12 cellular contexts compared by ENCODE assay signal in the genomic region with DNA sequence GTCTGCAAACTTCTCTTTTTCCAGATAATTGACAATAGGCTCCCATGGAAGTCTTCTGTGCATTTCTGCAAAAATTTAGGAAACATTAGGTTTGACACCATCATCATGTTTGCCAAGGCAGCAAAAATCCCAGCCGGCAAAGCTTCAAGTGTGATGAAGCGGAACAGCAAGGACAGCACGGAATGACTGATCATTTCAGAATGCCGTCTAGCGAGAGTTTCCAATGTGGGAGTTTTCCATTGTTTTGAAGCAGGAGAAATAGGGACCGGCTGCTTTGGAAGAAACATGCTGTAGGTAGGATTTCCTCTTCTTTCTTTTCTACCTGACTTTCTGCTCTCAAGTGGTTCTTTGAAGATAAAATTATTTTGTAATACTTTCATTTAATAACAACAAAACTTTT. TPM values are rescaled to one million over a fixed set of nuclear protein-coding genes. Genes with fewer than 3 reads are reported as not detected.
"Had no signal": no experiment of that assay in that cellular context is flagged by ENCODE, and none has a peak within 500 bp of the region (broad histone marks: within the 10 kb centered on the region; RNA-seq: fewer than 3 reads in every experiment).

No MANE protein-coding gene starts in this region.

- H3K4me3 ChIP-seq: gastroesophageal sphincter had no signal

- DNase-seq: activated CD4-positive, alpha-beta T cell treated with anti-CD3 and anti-CD28 coated beads, Interleukin-2, amount 50 U/mL, for 1 hour; activated naive CD4-positive, alpha-beta T cell; activated naive CD8-positive, alpha-beta T cell treated with anti-CD3 and anti-CD28 coated beads, Interleukin-2, amount 10 ng/mL, durations not matched to agents 7 days and 5 days; brain microvascular endothelial cell; effector CD8-positive, alpha-beta T cell; stimulated activated CD4-positive, alpha-beta T cell treated with anti-CD3 and anti-CD28 coated beads, Interleukin-12 subunit alpha, Interleukin-12 subunit beta, amount 100 ng/mL, for 4 hours; stimulated activated CD4-positive, alpha-beta T cell treated with anti-CD3 and anti-CD28 coated beads, Interleukin-2, amount 100 ng/mL, for 24 hours; SW 1271 had no signal

- ATAC-seq: gastroesophageal sphincter; stimulated activated effector memory CD8-positive, alpha-beta T cell treated with anti-CD3 and anti-CD28 coated beads, Interleukin-12 subunit alpha, Interleukin-12 subunit beta, amount 100 ng/mL, for 72 hours had no signal

- H3K36me3 ChIP-seq: brain microvascular endothelial cell, gastroesophageal sphincter had no signal

- H3K27ac ChIP-seq: brain microvascular endothelial cell, gastroesophageal sphincter had no signal

- H3K9me3 ChIP-seq: gastroesophageal sphincter had no signal

- H3K27me3 ChIP-seq: brain microvascular endothelial cell, gastroesophageal sphincter had no signal

RNA-seq across cellular contexts. Expression of gene RGS6, which starts 24.1 kb away (rescaled TPM):
- total RNA-seq: endothelial cell of umbilical vein, pulmonary artery endothelial cell had no signal
